ENCODE assay signal across 8 cellular contexts in genomic region chr3:129596194-129597086, GRCh38. TPM values are rescaled to one million over a fixed set of nuclear protein-coding genes. Genes with fewer than 3 reads are reported as not detected.
DNase-seq lines count a peak whose midpoint lies in the region; ATAC-seq and FAIRE-seq lines count a peak whose summit lies in the region.

No MANE protein-coding gene starts in this region.

- no peak for FAIRE-seq in urothelium cell line (lab: Jason Lieb, UNC)

- 42 to 54% methylated on average over 23 to 24 of the region's 27 CpGs for WGBS in mesodermal cell (ENCODE audit: insufficient coverage in 2 of 2), 2 experiments

- H3K4me3 ChIP-seq in endocrine pancreas (ENCODE audit: control insufficient read depth, insufficient read depth, low read length) (no peak overlapping the region), mesodermal cell (ENCODE audit: extremely low read depth, insufficient read depth, low read length, poor library complexity, severe bottlenecking) (peak overlapping the region; percentile 3)

- H3K9me3 ChIP-seq in endocrine pancreas (ENCODE audit: control insufficient read depth, low read length) (no peaks in the 10 kb centered on the region), mesodermal cell (ENCODE audit: control insufficient read depth, low read length) (no peaks in the 10 kb centered on the region)

- H3K27ac ChIP-seq in mesodermal cell (ENCODE audit: low read depth, low read length, severe bottlenecking) = peak overlapping the region; percentile 93

- H3K36me3 ChIP-seq in endocrine pancreas (ENCODE audit: control insufficient read depth, insufficient read depth, low read length) (no peaks in the 10 kb centered on the region), mesodermal cell (ENCODE audit: control insufficient read depth, insufficient read depth, low read length) (peaks cover 33% of the 10 kb centered on the region)

- H3K4me1 ChIP-seq in endocrine pancreas (ENCODE audit: control insufficient read depth, insufficient read depth, low read length) (no peaks in the 10 kb centered on the region), mesodermal cell (ENCODE audit: control insufficient read depth, insufficient read depth, low read length, poor library complexity, severe bottlenecking) (peaks cover 92% of the 10 kb centered on the region)

- peak overlapping the region; percentile 25 for H3K9ac ChIP-seq in endocrine pancreas (ENCODE audit: control insufficient read depth, insufficient read depth, low read length)

- H3K27me3 ChIP-seq in endocrine pancreas (ENCODE audit: control insufficient read depth, insufficient read depth, low read length) = no peaks in the 10 kb centered on the region

- ATAC-seq in HG02588 (IDR thresholded peaks at IDR 0.05; ENCODE audit: unreplicated experiment) (no peak), HG03045 (IDR thresholded peaks at IDR 0.05; ENCODE audit: unreplicated experiment) (no peak)

- peak; percentile 58 for DNase-seq in COLO668 (lab: John Stamatoyannopoulos, UW; ENCODE audit: unreplicated experiment)
- DNase-seq in NCI-H1092 treated with DMSO at 0.1 percent for 48 hours (lab: John Stamatoyannopoulos, UW) = peak; percentile 63
- peak; percentile 62 for DNase-seq in urothelium cell line (ENCODE audit: low spot score)
- DNase-seq in DMS114 treated with DMSO at 0.1 percent for 48 hours (lab: John Stamatoyannopoulos, UW; ENCODE audit: unreplicated experiment) = no peak

RNA-seq across cellular contexts. Expression of gene PLXND1, which starts 10.0 kb away (rescaled TPM):
- 443 TPM for polyA plus RNA-seq in mesodermal cell (2013, experiment 1 of 2)
- 298 TPM for polyA plus RNA-seq in mesodermal cell (2013, experiment 2 of 2)

RNA-seq across cellular contexts. Expression of gene H1-8, which starts 53.5 kb away (rescaled TPM):
- 2.0 TPM for polyA plus RNA-seq in mesodermal cell (2013, experiment 1 of 2)
- 3.0 TPM for polyA plus RNA-seq in mesodermal cell (2013, experiment 2 of 2)
